In genomic region chr4:57763070-57763469, GRCh38 we compare ENCODE assay signal across 1 cellular context.
TF ChIP-seq lines count a peak whose summit lies in the region.

No MANE protein-coding gene starts in this region.

TF ChIP-seq in GM23338, 12 proteins besides CTCF, POLR2A, EP300 and RAD21 (continued from another document):
- TF ChIP-seq NANOG (IDR thresholded peaks at IDR 0.05; ENCODE audit: borderline replicate concordance) (no peak), ZNF331 (CRISPR knock-in tag; IDR thresholded peaks at IDR 0.05; ENCODE audit: low read depth) (no peak), STAT1 (IDR thresholded peaks at IDR 0.05; ENCODE audit: unreplicated experiment) (no peak), ZNF462 (CRISPR knock-in tag; IDR thresholded peaks at IDR 0.05) (no peak), REST (IDR thresholded peaks at IDR 0.05; ENCODE audit: unreplicated experiment) (no peak), ZNF114 (CRISPR knock-in tag; IDR thresholded peaks at IDR 0.05) (no peak), EZH2phosphoT487 (IDR thresholded peaks at IDR 0.05; ENCODE audit: unreplicated experiment) (no peak)
